8 cellular contexts compared by ENCODE assay signal in genomic region chr22:17779286-17780115, GRCh38. TPM values are rescaled to one million over a fixed set of nuclear protein-coding genes. Genes with fewer than 3 reads are reported as not detected.
DNase-seq lines count a peak whose midpoint lies in the region; ATAC-seq and TF ChIP-seq lines count a peak whose summit lies in the region.

No MANE protein-coding gene starts in this region.

- H3K27ac Mint-ChIP-seq in activated naive CD8-positive, alpha-beta T cell treated with anti-CD3 and anti-CD28 coated beads, Interleukin-2, amount 50 U/mL, for 24 hours, result peak overlapping the region; percentile 10

- TF ChIP-seq CTCF in DND-41 (IDR thresholded peaks at IDR 0.05; ENCODE audit: borderline replicate concordance, extremely low read depth, low read length, poor library complexity, severe bottlenecking), result no peak

- ATAC-seq in DND-41 (ENCODE audit: insufficient read depth, low read depth), result no peak
- peak; percentile 40 for ATAC-seq in HG03432 (IDR thresholded peaks at IDR 0.05; ENCODE audit: unreplicated experiment)
- no peak for ATAC-seq in activated naive CD8-positive, alpha-beta T cell treated with anti-CD3 and anti-CD28 coated beads, Interleukin-2, amount 50 U/mL, for 24 hours

- peaks cover 75% of the 10 kb centered on the region for H3K4me1 ChIP-seq in DND-41 (ENCODE audit: insufficient read depth, low read length)

- H3K4me3 ChIP-seq in DND-41 (ENCODE audit: low read depth in 1 of 2, low read length in 2 of 2), result peak overlapping the region in 1 of 2 experiments; percentile 67; a peak in 2 of 4 replicates

- no peaks in the 10 kb centered on the region; the same call in 1 of the 2 replicates for H3K36me3 ChIP-seq in DND-41 (ENCODE audit: insufficient read depth, low read length)

- TF ChIP-seq POLR2A in GM18951 (IDR thresholded peaks at IDR 0.05; ENCODE audit: extremely low read depth, insufficient read depth, insufficient read length), result peak; percentile 66

- peaks cover 31% of the 10 kb centered on the region for H3K79me2 ChIP-seq in DND-41 (ENCODE audit: insufficient read depth, low read length)

- H2AFZ ChIP-seq in DND-41 (ENCODE audit: low read depth, low read length), result no peak overlapping the region

- H3K36me3 Mint-ChIP-seq in activated naive CD8-positive, alpha-beta T cell treated with anti-CD3 and anti-CD28 coated beads, Interleukin-2, amount 50 U/mL, for 24 hours (ENCODE audit: low read depth), result no peaks in the 10 kb centered on the region

- H3K9me3 Mint-ChIP-seq in activated naive CD8-positive, alpha-beta T cell treated with anti-CD3 and anti-CD28 coated beads, Interleukin-2, amount 50 U/mL, for 24 hours, result no peaks in the 10 kb centered on the region

- no peaks in the 10 kb centered on the region for H3K27me3 Mint-ChIP-seq in activated naive CD8-positive, alpha-beta T cell treated with anti-CD3 and anti-CD28 coated beads, Interleukin-2, amount 50 U/mL, for 24 hours

- H4K20me1 ChIP-seq in DND-41 (ENCODE audit: insufficient read depth, low read length), result peaks cover 15% of the 10 kb centered on the region

- peaks cover 75% of the 10 kb centered on the region for H3K4me1 Mint-ChIP-seq in activated naive CD8-positive, alpha-beta T cell treated with anti-CD3 and anti-CD28 coated beads, Interleukin-2, amount 50 U/mL, for 24 hours

- peak overlapping the region; percentile 69 for H3K4me2 ChIP-seq in DND-41 (ENCODE audit: insufficient read depth, low read length)

- in situ Hi-C loops in GM18951 (cut with MboI; ENCODE audit: low sequenced_read_pairs, unreplicated experiment), result no loop called here

- DNase-seq in DND-41 (no peak), germinal center (ENCODE audit: low spot score) (no peak), cerebellar nuclear complex (lab: John Stamatoyannopoulos, UW) (no peak), mucosa of gallbladder (ENCODE audit: low spot score) (no peak), GF-D8 (lab: John Stamatoyannopoulos, UW) (no peak)
- peak; percentile 41 for DNase-seq in activated naive CD8-positive, alpha-beta T cell treated with anti-CD3 and anti-CD28 coated beads, Interleukin-2, amount 50 U/mL, for 24 hours

- no peaks in the 10 kb centered on the region for H3K27me3 ChIP-seq in DND-41 (ENCODE audit: insufficient read depth, low read length, poor library complexity)

- H3K9me3 ChIP-seq in DND-41 (ENCODE audit: insufficient read depth, low read length, severe bottlenecking), result peaks cover 2% of the 10 kb centered on the region

- H3K4me3 Mint-ChIP-seq in activated naive CD8-positive, alpha-beta T cell treated with anti-CD3 and anti-CD28 coated beads, Interleukin-2, amount 50 U/mL, for 24 hours, result no peak overlapping the region

- H3K9ac ChIP-seq in DND-41 (ENCODE audit: low read depth, low read length), result peak overlapping the region; percentile 75; the same call in 1 of the 2 replicates

- peak overlapping the region; percentile 89 for H3K27ac ChIP-seq in DND-41 (ENCODE audit: low read length)

RNA-seq across cellular contexts. Expression of gene BID, which starts 5.2 kb away (rescaled TPM):
- 27.1 TPM for total RNA-seq in mucosa of gallbladder
